Comparison of ENCODE assay signal across 10 cellular contexts in the genomic region with DNA sequence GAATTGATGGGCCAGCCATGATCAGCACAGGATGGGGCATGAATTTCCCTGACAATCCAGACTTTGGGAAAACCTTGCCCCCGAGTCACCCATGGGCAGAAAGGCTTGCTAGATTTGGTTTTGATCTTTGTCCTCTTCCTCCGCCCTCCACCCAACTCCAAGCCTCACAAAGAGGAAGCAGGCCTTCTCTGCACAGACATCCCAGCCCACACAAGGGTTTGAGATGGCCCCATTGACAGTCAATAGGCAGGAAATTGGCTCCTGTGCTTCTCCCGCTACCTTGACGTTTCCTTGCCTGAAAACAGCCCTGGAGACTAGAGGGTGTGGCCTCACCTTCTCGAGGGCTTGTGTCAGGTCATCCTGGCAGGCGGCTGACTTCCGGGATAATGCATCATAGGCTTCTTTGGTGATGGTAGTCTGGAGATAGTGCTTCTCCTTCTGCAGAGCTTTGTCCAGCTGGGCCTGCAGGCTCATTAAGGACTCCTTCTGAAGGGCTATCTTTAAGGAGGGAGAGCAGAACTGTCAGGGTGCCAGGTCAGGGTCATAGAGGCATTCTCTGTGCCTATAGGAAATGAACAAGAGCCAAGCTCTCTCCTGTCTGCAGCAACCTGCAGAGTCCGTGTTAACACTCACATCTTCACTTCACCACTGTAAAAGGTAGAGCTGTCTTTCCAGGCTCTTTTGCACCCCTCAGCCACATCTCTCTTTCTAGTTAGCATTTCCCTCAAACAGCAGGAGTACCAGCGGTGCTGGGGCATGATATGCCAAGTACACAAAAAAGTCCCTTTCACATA.
DNase-seq lines count a peak whose midpoint lies in the region; ATAC-seq, FAIRE-seq and TF ChIP-seq lines count a peak whose summit lies in the region.
"Had no signal": no experiment of that assay in that cellular context is flagged by ENCODE, and none has a peak within 500 bp of the region (broad histone marks: within the 10 kb centered on the region; RNA-seq: fewer than 3 reads in every experiment).

No MANE protein-coding gene starts in this region.

- CTCF ChIA-PET in GM10248 (lab: Yijun Ruan, JAX) = interaction anchor here (0.6 to 3.1 kb wide), 24 partner anchors 8 to 1833 kb away, joined by 3 to 32 read pairs (median 5); partner anchors contain the start of genes DHX38, HPR and TXNL4B

- peaks cover 4% of the 10 kb centered on the region for H3K27me3 Mint-ChIP-seq in nephron progenitor cell (ENCODE audit: low read depth, poor library complexity)
- H3K27me3 Mint-ChIP-seq in T-helper 2 cell treated with Interferon-gamma antibody and Interleukin-4, amounts not matched to agents 5 μg/mL and 100 μg/mL, for 36 hours (ENCODE audit: low read depth) = no peaks in the 10 kb centered on the region
- H3K27me3 Mint-ChIP-seq: naive thymus-derived CD4-positive, alpha-beta T cell had no signal

- H3K9me3 Mint-ChIP-seq in nephron progenitor cell = no peaks in the 10 kb centered on the region
- H3K9me3 Mint-ChIP-seq in T-helper 2 cell treated with Interferon-gamma antibody and Interleukin-4, amounts not matched to agents 5 μg/mL and 100 μg/mL, for 36 hours = no peaks in the 10 kb centered on the region
- H3K9me3 Mint-ChIP-seq: activated naive CD4-positive, alpha-beta T cell treated with anti-CD3 and anti-CD28 coated beads, Interleukin-2, amount 50 U/mL, for 72 hours; naive thymus-derived CD4-positive, alpha-beta T cell had no signal

- no peak overlapping the region for H3K4me3 Mint-ChIP-seq in nephron progenitor cell
- no peak overlapping the region for H3K4me3 Mint-ChIP-seq in T-helper 2 cell treated with Interferon-gamma antibody and Interleukin-4, amounts not matched to agents 5 μg/mL and 100 μg/mL, for 36 hours

- H3K36me3 Mint-ChIP-seq in nephron progenitor cell (ENCODE audit: low read depth) = peaks cover 4% of the 10 kb centered on the region
- H3K36me3 Mint-ChIP-seq in T-helper 2 cell treated with Interferon-gamma antibody and Interleukin-4, amounts not matched to agents 5 μg/mL and 100 μg/mL, for 36 hours (ENCODE audit: low read depth) = no peaks in the 10 kb centered on the region
- H3K36me3 Mint-ChIP-seq: activated naive CD4-positive, alpha-beta T cell treated with anti-CD3 and anti-CD28 coated beads, Interleukin-2, amount 50 U/mL, for 72 hours; naive thymus-derived CD4-positive, alpha-beta T cell had no signal

- DNase-seq in GM10248 (ENCODE audit: extremely low spot score) = peak; percentile 25
- DNase-seq in HTR-8/SVneo (ENCODE audit: insufficient read length, low spot score) = no peak
- no peak for DNase-seq in nephron progenitor cell
- no peak for DNase-seq in SKM-1 treated with dmso at 0.1 percent for 144 hours (lab: John Stamatoyannopoulos, UW; ENCODE audit: unreplicated experiment)
- DNase-seq in T-helper 2 cell treated with Interferon-gamma antibody and Interleukin-4, amounts not matched to agents 5 μg/mL and 100 μg/mL, for 36 hours (ENCODE audit: low spot score) = no peak
- DNase-seq in T-helper 1 cell = no peak

- TF ChIP-seq CTCF in GM10248 (IDR thresholded peaks at IDR 0.05; ENCODE audit: control extremely low read depth, extremely low read depth, low read depth, missing control alignments) (no peak), nephron progenitor cell (IDR thresholded peaks at IDR 0.05) (no peak)

- POLR2A ChIA-PET in GM10248 (lab: Yijun Ruan, JAX) = no interaction called here

- ATAC-seq in HG03108 (IDR thresholded peaks at IDR 0.05; ENCODE audit: unreplicated experiment) = no peak

- peaks cover 35% of the 10 kb centered on the region for H3K4me1 Mint-ChIP-seq in nephron progenitor cell
- H3K4me1 Mint-ChIP-seq in T-helper 2 cell treated with Interferon-gamma antibody and Interleukin-4, amounts not matched to agents 5 μg/mL and 100 μg/mL, for 36 hours (ENCODE audit: low read depth) = no peaks in the 10 kb centered on the region

- peak overlapping the region; percentile 15 for H3K27ac Mint-ChIP-seq in nephron progenitor cell
- no peak overlapping the region for H3K27ac Mint-ChIP-seq in T-helper 2 cell treated with Interferon-gamma antibody and Interleukin-4, amounts not matched to agents 5 μg/mL and 100 μg/mL, for 36 hours

- peak overlapping the region; percentile 49 for H3K27ac ChIP-seq in cingulate gyrus (ENCODE audit: low read depth, low read length)

- FAIRE-seq in HTR-8/SVneo (lab: Jason Lieb, UNC) = peak; percentile 16
